Comparison of ENCODE assay signal across 1 cellular context in the genomic region with DNA sequence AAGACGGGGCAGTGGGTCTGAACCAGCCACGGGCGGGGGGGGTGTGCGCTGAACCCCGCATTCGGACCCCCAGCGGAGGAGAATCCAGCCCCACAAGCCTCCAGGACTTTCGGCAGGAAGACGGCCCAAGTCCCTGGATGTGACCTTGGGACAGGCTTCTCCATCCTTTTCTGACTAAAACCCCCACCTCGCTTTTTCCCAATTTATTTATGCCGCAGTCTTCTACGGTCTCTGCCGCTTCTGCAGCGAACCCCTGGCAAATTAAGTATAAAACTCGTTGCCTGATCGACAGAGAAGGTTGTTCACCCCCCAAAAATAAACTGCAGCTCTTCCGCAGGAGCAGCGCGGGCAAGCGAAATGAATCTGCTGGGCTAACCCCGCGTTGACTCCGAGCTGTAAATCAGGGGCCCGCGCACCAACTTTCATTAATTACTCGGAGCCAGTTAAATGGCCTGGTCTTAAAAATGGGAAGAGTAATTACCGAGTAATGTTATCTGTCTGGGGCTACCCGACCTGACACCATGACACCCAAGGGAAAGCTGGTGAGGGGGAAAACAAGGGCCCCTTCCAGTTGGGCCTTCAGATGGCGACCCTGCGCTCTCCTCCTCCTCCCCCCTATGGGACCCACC.
A peak's percentile ranks its signal among the peaks of the same experiment; 100 is the strongest.
TF ChIP-seq lines count a peak whose summit lies in the region.

No MANE protein-coding gene starts in this region.

TF ChIP-seq in H1, 55 proteins besides CTCF, POLR2A, EP300 and RAD21:
- TF ChIP-seq TAF7 (optimal IDR thresholded peaks at IDR 0.05; ENCODE audit: borderline replicate concordance, low read depth, low read length) (no peak), SUZ12 (IDR thresholded peaks at IDR 0.05; ENCODE audit: low read length) (peak; percentile 11; the same call in 1 of the 2 replicates)
